8 cellular contexts compared by ENCODE assay signal in genomic region chr11:63973912-63974258, GRCh38. TPM values are rescaled to one million over a fixed set of nuclear protein-coding genes. Genes with fewer than 3 reads are reported as not detected.
DNase-seq lines count a peak whose midpoint lies in the region; ATAC-seq and TF ChIP-seq lines count a peak whose summit lies in the region.
"Not testable (repeated sequence)": the region's sequence is repeated elsewhere in the genome, so short reads cannot be mapped to it uniquely, and the experiment has no call there.

No MANE protein-coding gene starts in this region.

- DNase-seq in CD8-positive, alpha-beta memory T cell = peak in 1 of 5 donors; percentile 53
- DNase-seq in Karpas-422; activated naive CD4-positive, alpha-beta T cell treated with anti-CD3 and anti-CD28 coated beads, Interleukin-2, amount 50 U/mL, for 72 hours (ENCODE audit: low spot score in 2 of 2); effector memory CD8-positive, alpha-beta T cell; lower lobe of right lung; osteocyte (ENCODE audit: extremely low spot score, unreplicated experiment); upper lobe of right lung: not testable (repeated sequence)

- POLR2A ChIA-PET in CD8-positive, alpha-beta memory T cell (lab: Charles Lee) = interaction anchor here (0.6 to 1.0 kb wide), 2 partner anchors 12 to 23 kb away, joined by 4 to 6 read pairs; partner anchors contain the start of gene OTUB1

- not testable (repeated sequence) for H3K27ac ChIP-seq in CD8-positive, alpha-beta memory T cell (ENCODE audit: low read depth, low read length); Karpas-422 (ENCODE audit: low read length); lower lobe of right lung; upper lobe of right lung
- H3K27ac ChIP-seq in VCaP = peak overlapping the region; percentile 99

- not testable (repeated sequence) for H3K9ac ChIP-seq in Karpas-422 (ENCODE audit: low read length)

- intact Hi-C loops in lower lobe of right lung (cut with DNase I); upper lobe of right lung (cut with DNase I): not testable (repeated sequence)

- not testable (repeated sequence) for H2AFZ ChIP-seq in Karpas-422 (ENCODE audit: low read length)

- not testable (repeated sequence) for H3K9me2 ChIP-seq in Karpas-422 (replicated peaks; ENCODE audit: insufficient read depth, low read length)

- H3K27me3 ChIP-seq in CD8-positive, alpha-beta memory T cell (ENCODE audit: insufficient read depth, low read length, poor library complexity, severe bottlenecking); Karpas-422 (ENCODE audit: low read length); lower lobe of right lung (ENCODE audit: low read depth); upper lobe of right lung: not testable (repeated sequence)

- H3K4me3 Mint-ChIP-seq in CD8-positive, alpha-beta memory T cell = peak overlapping the region; percentile 99 to 100 (median 100)
- peak overlapping the region; percentile 98 to 100 for H3K4me3 Mint-ChIP-seq in effector memory CD8-positive, alpha-beta T cell
- H3K4me3 Mint-ChIP-seq in osteocyte (ENCODE audit: unreplicated experiment) = peak overlapping the region; percentile 97

- peaks cover 0 to 14% (median 3%) of the 10 kb centered on the region in 3 donors for H3K36me3 Mint-ChIP-seq in CD8-positive, alpha-beta memory T cell
- peaks cover 22 to 32% of the 10 kb centered on the region in 2 donors for H3K36me3 Mint-ChIP-seq in activated naive CD4-positive, alpha-beta T cell treated with anti-CD3 and anti-CD28 coated beads, Interleukin-2, amount 50 U/mL, for 72 hours
- peaks cover 17% of the 10 kb centered on the region for H3K36me3 Mint-ChIP-seq in effector memory CD8-positive, alpha-beta T cell (ENCODE audit: insufficient read depth)
- not testable (repeated sequence) for H3K36me3 Mint-ChIP-seq in osteocyte (ENCODE audit: unreplicated experiment)

- not testable (repeated sequence) for H3K9me3 Mint-ChIP-seq in CD8-positive, alpha-beta memory T cell; activated naive CD4-positive, alpha-beta T cell treated with anti-CD3 and anti-CD28 coated beads, Interleukin-2, amount 50 U/mL, for 72 hours; effector memory CD8-positive, alpha-beta T cell; osteocyte (ENCODE audit: unreplicated experiment)

- H3K4me1 Mint-ChIP-seq in CD8-positive, alpha-beta memory T cell = peaks cover 25 to 35% (median 25%) of the 10 kb centered on the region in 3 donors
- H3K4me1 Mint-ChIP-seq in effector memory CD8-positive, alpha-beta T cell (ENCODE audit: low read depth in 2 of 2) = peaks cover 29 to 32% of the 10 kb centered on the region in 2 donors
- peaks cover 36% of the 10 kb centered on the region for H3K4me1 Mint-ChIP-seq in osteocyte (ENCODE audit: unreplicated experiment)

- TF ChIP-seq CTCF in VCaP (conservative IDR thresholded peaks at IDR 0.05); lower lobe of right lung (IDR thresholded peaks at IDR 0.05); osteocyte (IDR thresholded peaks at IDR 0.05); upper lobe of right lung (IDR thresholded peaks at IDR 0.05): not testable (repeated sequence)

- H3K4me1 ChIP-seq in CD8-positive, alpha-beta memory T cell (ENCODE audit: insufficient read depth, low read length) = peaks cover 13% of the 10 kb centered on the region
- H3K4me1 ChIP-seq in Karpas-422 (ENCODE audit: low read length) (peaks cover 10% of the 10 kb centered on the region), lower lobe of right lung (peaks cover 16% of the 10 kb centered on the region), upper lobe of right lung (peaks cover 13% of the 10 kb centered on the region)

- not testable (repeated sequence) for H3K4me2 ChIP-seq in Karpas-422 (ENCODE audit: low read depth, low read length, poor library complexity, severe bottlenecking)

- H3K27me3 Mint-ChIP-seq in CD8-positive, alpha-beta memory T cell = peaks cover 2 to 11% of the 10 kb centered on the region in 2 donors
- H3K27me3 Mint-ChIP-seq in effector memory CD8-positive, alpha-beta T cell = peaks cover 0 to 14% of the 10 kb centered on the region in 2 donors
- not testable (repeated sequence) for H3K27me3 Mint-ChIP-seq in osteocyte (ENCODE audit: unreplicated experiment)

- H3K27ac Mint-ChIP-seq in CD8-positive, alpha-beta memory T cell = peak overlapping the region; percentile 99 to 100 (median 100)
- H3K27ac Mint-ChIP-seq in activated naive CD4-positive, alpha-beta T cell treated with anti-CD3 and anti-CD28 coated beads, Interleukin-2, amount 50 U/mL, for 72 hours = peak overlapping the region; percentile 99
- H3K27ac Mint-ChIP-seq in effector memory CD8-positive, alpha-beta T cell = peak overlapping the region; percentile 98 to 99
- peak overlapping the region; percentile 99 for H3K27ac Mint-ChIP-seq in osteocyte (ENCODE audit: unreplicated experiment)

- H3K4me3 ChIP-seq in CD8-positive, alpha-beta memory T cell (ENCODE audit: low read length) = peak overlapping the region; percentile 43
- peak overlapping the region; percentile 20; the same call in 1 of the 2 replicates for H3K4me3 ChIP-seq in Karpas-422 (ENCODE audit: low read length)
- peak overlapping the region; percentile 98 for H3K4me3 ChIP-seq in lower lobe of right lung
- H3K4me3 ChIP-seq in upper lobe of right lung = peak overlapping the region; percentile 80

- peaks cover 33% of the 10 kb centered on the region for H3K79me2 ChIP-seq in Karpas-422 (ENCODE audit: low read length)

- H3K36me3 ChIP-seq in CD8-positive, alpha-beta memory T cell (ENCODE audit: insufficient read depth, low read length); Karpas-422 (ENCODE audit: insufficient read depth, low read length); lower lobe of right lung; upper lobe of right lung: not testable (repeated sequence)

- not testable (repeated sequence) for ATAC-seq in activated naive CD4-positive, alpha-beta T cell treated with anti-CD3 and anti-CD28 coated beads, Interleukin-2, amount 50 U/mL, for 72 hours; effector memory CD8-positive, alpha-beta T cell (replicated peaks); lower lobe of right lung; upper lobe of right lung

- not testable (repeated sequence) for H3K9me3 ChIP-seq in CD8-positive, alpha-beta memory T cell (ENCODE audit: low read length); Karpas-422 (ENCODE audit: low read length); lower lobe of right lung; upper lobe of right lung

- not testable (repeated sequence) for H4K20me1 ChIP-seq in Karpas-422 (ENCODE audit: insufficient read depth, low read depth, low read length)

- CTCF ChIA-PET in CD8-positive, alpha-beta memory T cell (lab: Charles Lee) = interaction anchor here (1.0 to 1.3 kb wide), 4 partner anchors 12 to 212 kb away, joined by 3 to 4 read pairs (median 3); partner anchors contain the start of gene STIP1

RNA-seq across cellular contexts. Expression of gene COX8A, which starts 0.5 kb away (rescaled TPM):
- total RNA-seq in CD8-positive, alpha-beta memory T cell = 100 to 1,000 TPM; 373 to 424 TPM
- polyA plus RNA-seq in CD8-positive, alpha-beta memory T cell = 388 TPM
- total RNA-seq in Karpas-422 (2014; rRNA removed; shearing (Covaris generic); ENCODE audit: low replicate concordance) = 574 and 779 TPM in 2 replicates
- total RNA-seq in activated naive CD4-positive, alpha-beta T cell treated with anti-CD3 and anti-CD28 coated beads, Interleukin-2, amount 50 U/mL, for 72 hours = 100 to 1,000 TPM; 498 to 568 TPM
- total RNA-seq in lower lobe of right lung = 212 TPM
- total RNA-seq in osteocyte = 253 and 265 TPM in 2 replicates
- 199 TPM for total RNA-seq in upper lobe of right lung

RNA-seq across cellular contexts. Expression of gene OTUB1, which starts 12.4 kb away (rescaled TPM):
- 10 to 100 TPM; 75.8 to 85.0 TPM for total RNA-seq in CD8-positive, alpha-beta memory T cell
- polyA plus RNA-seq in CD8-positive, alpha-beta memory T cell = 135 TPM
- 41.6 and 61.7 TPM in 2 replicates for total RNA-seq in Karpas-422 (2014; rRNA removed; shearing (Covaris generic); ENCODE audit: low replicate concordance)
- total RNA-seq in activated naive CD4-positive, alpha-beta T cell treated with anti-CD3 and anti-CD28 coated beads, Interleukin-2, amount 50 U/mL, for 72 hours = 10 to 100 TPM; 60.0 to 86.4 TPM
- total RNA-seq in lower lobe of right lung (61.9 TPM), osteocyte (66.2 and 71.4 TPM in 2 replicates), upper lobe of right lung (60.6 TPM)

RNA-seq across cellular contexts. Expression of gene NAA40, which starts 35.1 kb away (rescaled TPM):
- 10 to 100 TPM; 20.2 to 26.2 TPM for total RNA-seq in CD8-positive, alpha-beta memory T cell
- 15.9 TPM for polyA plus RNA-seq in CD8-positive, alpha-beta memory T cell
- 19.0 and 19.2 TPM in 2 replicates for total RNA-seq in Karpas-422 (2014; rRNA removed; shearing (Covaris generic); ENCODE audit: low replicate concordance)
- total RNA-seq in activated naive CD4-positive, alpha-beta T cell treated with anti-CD3 and anti-CD28 coated beads, Interleukin-2, amount 50 U/mL, for 72 hours = 10 to 100 TPM; 23.5 to 25.4 TPM
- total RNA-seq in lower lobe of right lung (20.4 TPM), osteocyte (24.0 and 28.1 TPM in 2 replicates), upper lobe of right lung (15.7 TPM)

RNA-seq across cellular contexts. Expression of gene RCOR2, which starts 56.9 kb away (rescaled TPM):
- under 1 TPM; 0.11 to 0.13 TPM for total RNA-seq in CD8-positive, alpha-beta memory T cell
- polyA plus RNA-seq in CD8-positive, alpha-beta memory T cell = not detected
- total RNA-seq in Karpas-422 (2014; rRNA removed; shearing (Covaris generic); ENCODE audit: low replicate concordance) = 2.1 and 2.4 TPM in 2 replicates
- total RNA-seq in activated naive CD4-positive, alpha-beta T cell treated with anti-CD3 and anti-CD28 coated beads, Interleukin-2, amount 50 U/mL, for 72 hours = under 1 TPM; 0.09 to 0.99 TPM
- 0.18 TPM for total RNA-seq in lower lobe of right lung
- total RNA-seq in osteocyte = 2.5 and 2.6 TPM in 2 replicates
- 0.69 TPM for total RNA-seq in upper lobe of right lung

Comparison
In these comparisons a context has a peak if more than half of its experiments do, and no peak if none do; other contexts are left out.
1. H3K4me3 ChIP-seq: peak in every context shown above with its lines; median percentile 98 in lower lobe of right lung; 80 in upper lobe of right lung; 43 in CD8-positive, alpha-beta memory T cell; 20 in Karpas-422.